In the genomic region with DNA sequence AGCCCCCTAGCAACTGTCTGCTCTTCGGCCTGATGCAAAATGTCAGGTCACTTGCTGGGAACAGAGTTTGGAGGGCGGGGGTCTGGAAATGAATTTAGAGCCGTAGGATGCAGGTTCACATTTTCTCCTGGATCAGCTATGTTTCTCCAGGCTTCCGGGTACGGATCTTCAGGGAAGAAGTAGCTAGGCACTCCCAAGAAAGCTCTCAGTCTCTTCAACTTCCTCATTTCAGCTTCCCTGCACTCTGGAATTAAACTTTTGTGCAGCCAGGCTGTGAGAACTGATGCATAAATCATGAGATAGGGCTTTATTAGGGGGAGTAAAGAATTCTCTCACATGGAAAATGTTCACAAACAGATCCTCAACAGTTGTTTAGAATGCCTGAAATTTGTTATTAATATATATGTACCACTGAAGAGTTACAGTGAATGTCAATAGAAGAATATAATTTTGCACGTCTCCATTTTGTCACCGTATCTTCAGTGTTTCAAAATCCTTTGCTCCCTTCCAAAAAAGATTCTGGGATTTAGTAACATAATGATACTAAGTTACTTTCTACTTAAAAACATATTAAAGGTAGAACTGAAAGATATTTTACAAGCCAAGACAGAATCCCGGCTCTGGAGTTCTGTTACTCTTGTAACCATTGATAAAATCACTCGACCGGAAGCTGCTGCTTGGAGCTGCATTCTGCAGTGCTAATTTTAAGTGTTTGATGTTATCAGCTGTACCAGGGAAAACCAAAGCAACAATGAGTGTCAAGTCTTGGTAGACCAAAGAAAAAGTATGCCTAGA, we compare ENCODE assay signal across 14 cellular contexts.
DNase-seq lines count a peak whose midpoint lies in the region; ATAC-seq, FAIRE-seq and TF ChIP-seq lines count a peak whose summit lies in the region.
"Had no signal": no experiment of that assay in that cellular context is flagged by ENCODE, and none has a peak within 500 bp of the region (broad histone marks: within the 10 kb centered on the region; RNA-seq: fewer than 3 reads in every experiment).

No MANE protein-coding gene starts in this region.

- H3K79me2 ChIP-seq in GM12878 (ENCODE audit: control insufficient read depth, insufficient read depth, low read length): no peaks in the 10 kb centered on the region
- no peaks in the 10 kb centered on the region for H3K79me2 ChIP-seq in keratinocyte (ENCODE audit: control insufficient read depth, insufficient read depth, low read length)

- H2AFZ ChIP-seq in GM12878 (ENCODE audit: control insufficient read depth, low read depth, low read length): peak overlapping the region; percentile 72
- peak overlapping the region; percentile 85 for H2AFZ ChIP-seq in keratinocyte (ENCODE audit: control insufficient read depth, low read length)

- H3K4me2 ChIP-seq in GM12878 (ENCODE audit: control insufficient read depth, insufficient read depth): peak overlapping the region; percentile 11; the same call in 1 of the 2 replicates
- H3K4me2 ChIP-seq in keratinocyte (ENCODE audit: control insufficient read depth, extremely low read depth, insufficient read depth, low read depth, low read length): peak overlapping the region; percentile 15

- H3K9me3 ChIP-seq in heart left ventricle (peaks cover 0 to 11% (median 0%) of the 10 kb centered on the region in 12 donors), right atrium auricular region (no peaks in the 10 kb centered on the region), GM12878 (replicated peaks; ENCODE audit: control insufficient read depth, insufficient read depth, low read length) (peaks cover 3% of the 10 kb centered on the region; the same call in 2 of the 3 replicates), keratinocyte (ENCODE audit: control insufficient read depth, low read depth, low read length) (no peaks in the 10 kb centered on the region), upper lobe of right lung (no peaks in the 10 kb centered on the region)

- CTCF ChIA-PET in GM12878 (lab: Yijun Ruan, JAX): no interaction called here

- SMC1A ChIA-PET in GM12878 (lab: Charles Lee; ENCODE audit: uncharacterized antibody, unreplicated experiment): interaction anchor here (0.7 to 1.0 kb wide), 3 partner anchors 15 to 61 kb away, joined by 3 to 4 read pairs (median 3); no protein-coding TSS in a partner anchor

- BruUV-seq in GM12878 (replicated peaks; lab: Mats Ljungman, UMichigan): no TSS peak

- no peak for TF ChIP-seq EP300 in GM12878 (IDR thresholded peaks at IDR 0.05; ENCODE audit: borderline replicate concordance in 1 of 2, control insufficient read depth in 1 of 2, low read depth in 2 of 2, low read length in 2 of 2)

- TF ChIP-seq CTCF in heart left ventricle (IDR thresholded peaks at IDR 0.05) (no peak), right atrium auricular region (IDR thresholded peaks at IDR 0.05) (no peak), GM12878 (IDR thresholded peaks at IDR 0.05 in 2 of 3, conservative IDR thresholded peaks at IDR 0.05 in 1 of 3; ENCODE audit: control insufficient read depth in 2 of 3, extremely low read depth in 1 of 3, insufficient read depth in 1 of 3, low read depth in 3 of 3, low read length in 3 of 3) (no peak), keratinocyte (optimal IDR thresholded peaks at IDR 0.05 in 1 of 3, IDR thresholded peaks at IDR 0.05 in 1 of 3, conservative IDR thresholded peaks at IDR 0.05 in 1 of 3; ENCODE audit: extremely low read depth in 1 of 3, insufficient read depth in 2 of 3, low read length in 3 of 3) (no peak), upper lobe of right lung (IDR thresholded peaks at IDR 0.05) (no peak)

- no peak for FAIRE-seq in GM12878 (lab: Jason Lieb, UNC)
- no peak for FAIRE-seq in keratinocyte (lab: Jason Lieb, UNC)
- FAIRE-seq: TTC549 had no signal

- dilution Hi-C loops in keratinocyte (cut with MboI; ENCODE audit: extremely low pct_ligation_motif_present, low sequenced_read_pairs): no loop called here

- intact Hi-C loops in heart left ventricle (cut with DNase I): no loop called here
- intact Hi-C loops in GM12878 (cut with micrococcal nuclease; ENCODE audit: unreplicated experiment): no loop called here
- intact Hi-C loops in upper lobe of right lung (cut with DNase I): no loop called here

- ATAC-seq in heart left ventricle (peak in 2 of 4 donors; percentile 47 to 49), GM12878 (no peak), upper lobe of right lung (peak; percentile 58)
- ATAC-seq: stimulated activated effector memory CD8-positive, alpha-beta T cell treated with anti-CD3 and anti-CD28 coated beads, Interleukin-12 subunit alpha, Interleukin-12 subunit beta, amount 100 ng/mL, for 72 hours had no signal

- H3K27me3 ChIP-seq in heart left ventricle: no peaks in the 10 kb centered on the region
- no peaks in the 10 kb centered on the region for H3K27me3 ChIP-seq in right atrium auricular region
- H3K27me3 ChIP-seq in GM12878 (replicated peaks in 1 of 2; ENCODE audit: control insufficient read depth in 2 of 2, insufficient read depth in 2 of 2, low read length in 1 of 2): no peaks in the 10 kb centered on the region
- H3K27me3 ChIP-seq in keratinocyte (ENCODE audit: control insufficient read depth, extremely low read depth, insufficient read depth, low read length): no peaks in the 10 kb centered on the region
- no peaks in the 10 kb centered on the region for H3K27me3 ChIP-seq in upper lobe of right lung

- H3K9ac ChIP-seq in GM12878 (ENCODE audit: control insufficient read depth, insufficient read depth, low read length) (no peak overlapping the region), keratinocyte (ENCODE audit: control insufficient read depth, extremely low read depth, insufficient read depth, low read length) (no peak overlapping the region)

- DNase-seq in heart left ventricle (no peak), right atrium auricular region (ENCODE audit: low spot score) (no peak), GM12878 (ENCODE audit: low read depth, low spot score) (no peak), keratinocyte (ENCODE audit: low read depth, low spot score) (no peak), upper lobe of right lung (no peak), amniotic stem cell (lab: John Stamatoyannopoulos, UW) (no peak)
- DNase-seq in stimulated activated CD4-positive, alpha-beta T cell treated with anti-CD3 and anti-CD28 coated beads, Interleukin-4, amount 100 ng/mL, for 4 hours: no peak
- no peak for DNase-seq in activated CD4-positive, alpha-beta T cell treated with anti-CD3 and anti-CD28 coated beads, Interleukin-2, amount 50 U/mL, for 48 hours
- DNase-seq: activated naive CD4-positive, alpha-beta T cell treated with Interleukin-2 at 50 U/mL for 16 hours had no signal

- in situ Hi-C loops in GM12878 (cut with MboI): no loop called here

- H4K20me1 ChIP-seq in GM12878 (ENCODE audit: control insufficient read depth, insufficient read depth) (no peaks in the 10 kb centered on the region), keratinocyte (ENCODE audit: control insufficient read depth, extremely low read depth, insufficient read depth, low read length) (no peaks in the 10 kb centered on the region)

- RAD21 ChIA-PET in GM12878 (lab: Charles Lee; ENCODE audit: unreplicated experiment): no interaction called here

- H3K4me3 ChIP-seq in heart left ventricle (peak overlapping the region in 5 of 12 donors; percentile 1 to 30 (median 23)), right atrium auricular region (no peak overlapping the region), GM12878 (no peak overlapping the region), keratinocyte (ENCODE audit: control insufficient read depth in 2 of 3, extremely low read depth in 1 of 3, insufficient read depth in 2 of 3, low read depth in 1 of 3, low read length in 3 of 3) (no peak overlapping the region), upper lobe of right lung (peak overlapping the region; percentile 2)
- H3K4me3 ChIP-seq: lung, skin epidermis had no signal

- 30 to 43% (median 38%) methylated on average over 10 of the region's 10 CpGs for WGBS in heart left ventricle, 4 donors
- 17% methylated on average over 10 of the region's 10 CpGs for WGBS in GM12878 (ENCODE audit: insufficient coverage, insufficient replicate concordance, low lambda C conversion rate, missing lambda C conversion rate)

- POLR2A ChIA-PET in GM12878 (lab: Charles Lee): interaction anchor here (0.6 kb wide), 1 partner anchor 541 kb away, joined by 6 read pairs; no protein-coding TSS in a partner anchor

- no peaks in the 10 kb centered on the region for H3K9me1 ChIP-seq in keratinocyte (ENCODE audit: control insufficient read depth, extremely low read depth, insufficient read depth, low read length)

- H3K4me1 ChIP-seq in heart left ventricle (peaks cover 0 to 19% (median 7%) of the 10 kb centered on the region in 12 donors), right atrium auricular region (peaks cover 0 to 13% of the 10 kb centered on the region in 2 donors), GM12878 (ENCODE audit: control insufficient read depth, insufficient read depth, low read length) (no peaks in the 10 kb centered on the region), keratinocyte (ENCODE audit: control insufficient read depth, extremely low read depth, insufficient read depth, low read length) (peaks cover 5% of the 10 kb centered on the region), upper lobe of right lung (peaks cover 9% of the 10 kb centered on the region)

- TF ChIP-seq RAD21 in GM12878 (IDR thresholded peaks at IDR 0.05; ENCODE audit: insufficient read depth, low read depth, low read length): no peak

- TF ChIP-seq POLR2A in heart left ventricle (IDR thresholded peaks at IDR 0.05): no peak
- TF ChIP-seq POLR2A in GM12878 (IDR thresholded peaks at IDR 0.05; ENCODE audit: low read depth, low read length): no peak

- H3K27ac ChIP-seq in heart left ventricle (peak overlapping the region in 7 of 12 donors; percentile 6 to 53 (median 8)), right atrium auricular region (no peak overlapping the region), GM12878 (ENCODE audit: control insufficient read depth, insufficient read depth) (no peak overlapping the region), keratinocyte (ENCODE audit: control insufficient read depth, insufficient read depth, low read length) (no peak overlapping the region), upper lobe of right lung (no peak overlapping the region)
- H3K27ac ChIP-seq: epithelial cell of prostate had no signal

- H3K36me3 ChIP-seq in heart left ventricle: no peaks in the 10 kb centered on the region
- H3K36me3 ChIP-seq in right atrium auricular region: no peaks in the 10 kb centered on the region
- H3K36me3 ChIP-seq in GM12878 (ENCODE audit: control insufficient read depth in 2 of 2, insufficient read depth in 2 of 2, low read length in 1 of 2): no peaks in the 10 kb centered on the region
- H3K36me3 ChIP-seq in keratinocyte (ENCODE audit: control insufficient read depth in 2 of 2, extremely low read depth in 1 of 2, insufficient read depth in 2 of 2, low read length in 2 of 2): no peaks in the 10 kb centered on the region
- no peaks in the 10 kb centered on the region for H3K36me3 ChIP-seq in upper lobe of right lung

TF ChIP-seq in GM12878, 131 proteins besides CTCF, POLR2A, EP300 and RAD21 (continues in another document):
- TF ChIP-seq GABPA (IDR thresholded peaks at IDR 0.05; ENCODE audit: low read depth) (0 out of 2 replicates have a peak, but pooled peaks have one; percentile 8), YY1 (IDR thresholded peaks at IDR 0.05; ENCODE audit: low read depth, low read length) (no peak)

Comparison
In these comparisons a context has a peak if more than half of its experiments do, and no peak if none do; other contexts are left out.
1. H3K27ac ChIP-seq: peak in heart left ventricle (7 of 12); none in right atrium auricular region (0 of 2), GM12878 (single experiment), keratinocyte (single experiment) and upper lobe of right lung (single experiment).